ENCODE assay signal across 11 cellular contexts in the genomic region with DNA sequence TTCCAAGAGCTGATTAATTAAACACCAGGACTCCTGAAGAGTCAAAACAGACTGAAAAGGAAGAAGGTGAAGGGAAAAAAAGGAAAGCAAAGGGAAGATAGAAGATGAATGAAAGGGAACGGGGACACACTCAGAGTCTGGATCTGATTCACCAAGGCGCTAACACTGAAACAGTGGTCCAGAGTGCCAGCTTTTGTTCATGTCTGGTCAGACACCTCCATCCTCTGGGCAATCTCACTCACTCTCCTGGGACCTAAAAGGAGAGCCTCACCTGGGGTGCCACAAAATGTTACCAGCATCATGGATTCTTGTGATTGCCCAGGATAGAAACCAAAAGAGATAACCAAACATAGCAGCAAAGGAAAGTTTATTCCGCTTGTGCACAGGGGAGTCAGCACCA.
DNase-seq lines count a peak whose midpoint lies in the region; ATAC-seq, FAIRE-seq and TF ChIP-seq lines count a peak whose summit lies in the region.
"Had no signal": no experiment of that assay in that cellular context is flagged by ENCODE, and none has a peak within 500 bp of the region (broad histone marks: within the 10 kb centered on the region; RNA-seq: fewer than 3 reads in every experiment).

No MANE protein-coding gene starts in this region.

- no peaks in the 10 kb centered on the region; the same call in 1 of the 2 replicates for H3K36me3 ChIP-seq in OCI-LY7 (ENCODE audit: insufficient read depth, low read length)

- POLR2A ChIA-PET in OCI-LY7 (lab: Charles Lee), result interaction anchor here (0.6 to 1.0 kb wide), 6 partner anchors 16 to 1150 kb away, joined by 3 to 5 read pairs (median 3); no protein-coding TSS in a partner anchor

- H3K27ac Mint-ChIP-seq in naive B cell, result peak overlapping the region; percentile 47 to 94 (median 86)

- no peaks in the 10 kb centered on the region for H4K20me1 ChIP-seq in OCI-LY7 (ENCODE audit: insufficient read depth, low read length)

- H3K4me3 ChIP-seq in OCI-LY7 (ENCODE audit: low read depth, low read length, poor library complexity, severe bottlenecking), result peak overlapping the region; percentile 60

- DNase-seq in GM18507 (ENCODE audit: extremely low spot score, insufficient read length, low read depth), result no peak
- peak; percentile 61 for DNase-seq in OCI-LY7 (ENCODE audit: low spot score)
- DNase-seq in naive B cell, result no peak
- DNase-seq in pons (ENCODE audit: low spot score), result no peak
- no peak for DNase-seq in NCI-H1436 treated with DMSO at 0.1 percent for 48 hours (lab: John Stamatoyannopoulos, UW)
- DNase-seq: DMS153, foreskin fibroblast, NCI-H524 treated with DMSO at 0.1 percent for 48 hours had no signal

- H3K4me1 ChIP-seq in OCI-LY7 (ENCODE audit: insufficient read depth, low read length, poor library complexity, severe bottlenecking), result peaks cover 36% of the 10 kb centered on the region

- H3K9me3 ChIP-seq in OCI-LY7 (ENCODE audit: low read length), result 0 out of 2 replicates have a peak, but pooled peaks cover 2% of the 10 kb centered on the region

- peak overlapping the region; percentile 87 for H3K27ac ChIP-seq in OCI-LY7 (ENCODE audit: low read depth, low read length, poor library complexity, severe bottlenecking)

- H3K4me2 ChIP-seq in OCI-LY7 (ENCODE audit: low read length), result peak overlapping the region; percentile 97

- peak overlapping the region; percentile 94 for H2AFZ ChIP-seq in OCI-LY7 (ENCODE audit: low read length)

- H3K79me2 ChIP-seq in OCI-LY7 (ENCODE audit: insufficient read depth, low read depth, low read length), result no peaks in the 10 kb centered on the region

- peak overlapping the region in 7 of 8 donors; percentile 27 to 92 (median 88) for H3K4me3 Mint-ChIP-seq in naive B cell

- CTCF ChIA-PET in OCI-LY7 (lab: Charles Lee; ENCODE audit: unreplicated experiment), result no interaction called here

- peaks cover 0 to 6% (median 5%) of the 10 kb centered on the region in 7 donors for H3K9me3 Mint-ChIP-seq in naive B cell

- intact Hi-C loops in OCI-LY7 (cut with micrococcal nuclease; ENCODE audit: unreplicated experiment), result loop anchor here (5.0 kb wide), 3 partner anchors 68 to 248 kb away; a partner anchor contains a TSS

- peak; percentile 49; the same call in 1 of the 2 replicates for TF ChIP-seq CTCF in OCI-LY7 (conservative IDR thresholded peaks at IDR 0.05; ENCODE audit: low read length)

- FAIRE-seq in GM18507 (lab: Jason Lieb, UNC), result peak; percentile 48
- FAIRE-seq: H1 had no signal

- ATAC-seq in GM21447 (IDR thresholded peaks at IDR 0.05; ENCODE audit: unreplicated experiment) (peak; percentile 18), naive B cell (ENCODE audit: low read depth in 2 of 2) (no peak), HG03521 (IDR thresholded peaks at IDR 0.05; ENCODE audit: unreplicated experiment) (no peak)

- BruUV-seq in OCI-LY7 (replicated peaks; lab: Mats Ljungman, UMichigan), result no TSS peak

- peaks cover 10 to 24% (median 15%) of the 10 kb centered on the region in 3 donors for H3K4me1 Mint-ChIP-seq in naive B cell

- H3K36me3 Mint-ChIP-seq in naive B cell, result no peaks in the 10 kb centered on the region

- H3K27me3 Mint-ChIP-seq in naive B cell, result no peaks in the 10 kb centered on the region

- no peaks in the 10 kb centered on the region for H3K9me2 ChIP-seq in OCI-LY7 (ENCODE audit: insufficient read depth, low read length)
